27 cellular contexts compared by ENCODE assay signal in genomic region chr12:52629251-52630103, GRCh38. TPM values are rescaled to one million over a fixed set of nuclear protein-coding genes. Genes with fewer than 3 reads are reported as not detected.
A peak's percentile ranks its signal among the peaks of the same experiment; 100 is the strongest.
DNase-seq lines count a peak whose midpoint lies in the region; ATAC-seq and TF ChIP-seq lines count a peak whose summit lies in the region.
"Had no signal": no experiment of that assay in that cellular context is flagged by ENCODE, and none has a peak within 500 bp of the region (broad histone marks: within the 10 kb centered on the region; RNA-seq: fewer than 3 reads in every experiment).

No MANE protein-coding gene starts in this region.

- H3K27me3 ChIP-seq in CD4-positive, alpha-beta T cell (ENCODE audit: control insufficient read depth, insufficient read depth, low read length), result no peaks in the 10 kb centered on the region
- H3K27me3 ChIP-seq in PC-3 (ENCODE audit: low read length), result 0 out of 2 replicates have a peak, but pooled peaks cover 15% of the 10 kb centered on the region
- H3K27me3 ChIP-seq: colonic mucosa, ovary, stomach, tibial nerve had no signal

- no peaks in the 10 kb centered on the region for H3K79me2 ChIP-seq in PC-3 (ENCODE audit: low read length)

- H3K9me3 Mint-ChIP-seq in activated CD4-positive, alpha-beta T cell treated with anti-CD3 and anti-CD28 coated beads, Interleukin-2, amount 10 ng/mL, durations not matched to agents 7 days and 5 days, result peaks cover 2% of the 10 kb centered on the region
- H3K9me3 Mint-ChIP-seq in activated CD4-positive, alpha-beta T cell treated with anti-CD3 and anti-CD28 coated beads, Interleukin-2, amount 10 ng/mL, durations not matched to agents 24 days and 14 days, result no peaks in the 10 kb centered on the region
- H3K9me3 Mint-ChIP-seq in CD4-positive, alpha-beta T cell, result no peaks in the 10 kb centered on the region
- no peaks in the 10 kb centered on the region for H3K9me3 Mint-ChIP-seq in activated naive CD8-positive, alpha-beta T cell treated with anti-CD3 and anti-CD28 coated beads, Interleukin-2, amount 10 ng/mL, durations not matched to agents 7 days and 5 days
- no peaks in the 10 kb centered on the region for H3K9me3 Mint-ChIP-seq in natural killer cell
- H3K9me3 Mint-ChIP-seq: HFFc6 had no signal

- H3K27ac Mint-ChIP-seq in activated CD4-positive, alpha-beta T cell treated with anti-CD3 and anti-CD28 coated beads, Interleukin-2, amount 10 ng/mL, durations not matched to agents 7 days and 5 days, result peak overlapping the region; percentile 91
- H3K27ac Mint-ChIP-seq in activated CD4-positive, alpha-beta T cell treated with anti-CD3 and anti-CD28 coated beads, Interleukin-2, amount 10 ng/mL, durations not matched to agents 24 days and 14 days, result no peak overlapping the region
- peak overlapping the region; percentile 89 for H3K27ac Mint-ChIP-seq in CD4-positive, alpha-beta T cell
- peak overlapping the region; percentile 27 for H3K27ac Mint-ChIP-seq in activated naive CD8-positive, alpha-beta T cell treated with anti-CD3 and anti-CD28 coated beads, Interleukin-2, amount 10 ng/mL, durations not matched to agents 7 days and 5 days
- H3K27ac Mint-ChIP-seq in natural killer cell, result peak overlapping the region; percentile 84 to 85
- H3K27ac Mint-ChIP-seq: brain, HFFc6 had no signal

- H3K9ac ChIP-seq in PC-3 (ENCODE audit: low read length), result no peak overlapping the region
- H3K9ac ChIP-seq: KMS-11 had no signal

- TF ChIP-seq CTCF in CD4-positive, alpha-beta T cell (IDR thresholded peaks at IDR 0.05), result no peak
- TF ChIP-seq CTCF in natural killer cell (IDR thresholded peaks at IDR 0.05), result no peak
- no peak for TF ChIP-seq CTCF in PC-3 (conservative IDR thresholded peaks at IDR 0.05; ENCODE audit: low read depth, low read length)

- no peak overlapping the region for H3K4me3 ChIP-seq in PC-3 (ENCODE audit: low read length)
- H3K4me3 ChIP-seq: A549, colonic mucosa, ovary, stomach, tibial nerve had no signal

- POLR2A ChIA-PET in activated CD4-positive, alpha-beta T cell treated with anti-CD3 and anti-CD28 coated beads, Interleukin-2, amount 10 ng/mL, durations not matched to agents 7 days and 5 days (lab: Charles Lee), result no interaction called here
- POLR2A ChIA-PET in CD4-positive, alpha-beta T cell (lab: Charles Lee), result interaction anchor here (0.9 to 2.2 kb wide), 7 partner anchors 11 to 43 kb away, joined by 3 to 15 read pairs (median 4); partner anchors contain the start of gene KRT73
- POLR2A ChIA-PET in activated naive CD8-positive, alpha-beta T cell treated with anti-CD3 and anti-CD28 coated beads, Interleukin-2, amount 10 ng/mL, durations not matched to agents 7 days and 5 days (lab: Charles Lee), result interaction anchor here (1.1 kb wide), 1 partner anchor 18 kb away, joined by 4 read pairs; no protein-coding TSS in a partner anchor
- POLR2A ChIA-PET in PC-3 (lab: Charles Lee; ENCODE audit: unreplicated experiment), result no interaction called here

- H3K27ac ChIP-seq in CD4-positive, alpha-beta T cell (ENCODE audit: low read depth, low read length), result no peak overlapping the region
- no peak overlapping the region for H3K27ac ChIP-seq in PC-3 (ENCODE audit: low read length)
- H3K27ac ChIP-seq: A549, colonic mucosa, KMS-11, ovary, stomach, tibial nerve had no signal

- H3K27me3 Mint-ChIP-seq in activated CD4-positive, alpha-beta T cell treated with anti-CD3 and anti-CD28 coated beads, Interleukin-2, amount 10 ng/mL, durations not matched to agents 7 days and 5 days, result peaks cover 5% of the 10 kb centered on the region
- H3K27me3 Mint-ChIP-seq in activated CD4-positive, alpha-beta T cell treated with anti-CD3 and anti-CD28 coated beads, Interleukin-2, amount 10 ng/mL, durations not matched to agents 24 days and 14 days, result peaks cover 6% of the 10 kb centered on the region
- H3K27me3 Mint-ChIP-seq in CD4-positive, alpha-beta T cell, result no peaks in the 10 kb centered on the region
- peaks cover 7% of the 10 kb centered on the region for H3K27me3 Mint-ChIP-seq in activated naive CD8-positive, alpha-beta T cell treated with anti-CD3 and anti-CD28 coated beads, Interleukin-2, amount 10 ng/mL, durations not matched to agents 7 days and 5 days
- no peaks in the 10 kb centered on the region for H3K27me3 Mint-ChIP-seq in natural killer cell (ENCODE audit: low read depth in 2 of 2)

- intact Hi-C loops in activated CD4-positive, alpha-beta T cell treated with anti-CD3 and anti-CD28 coated beads, Interleukin-2, amount 10 ng/mL, durations not matched to agents 24 days and 14 days (cut with micrococcal nuclease), result no loop called here
- intact Hi-C loops in CD4-positive, alpha-beta T cell (cut with DNase I, micrococcal nuclease), result loop anchor here in 1 of 2 experiments (5.0 kb wide), 1 partner anchor 63 kb away; no protein-coding TSS in a partner anchor
- intact Hi-C loops in natural killer cell (cut with micrococcal nuclease) (loop anchor here (5.0 kb wide), 1 partner anchor 42 kb away; no protein-coding TSS in a partner anchor), PC-3 (cut with micrococcal nuclease) (no loop called here)

- peaks cover 72% of the 10 kb centered on the region for H3K4me1 Mint-ChIP-seq in activated CD4-positive, alpha-beta T cell treated with anti-CD3 and anti-CD28 coated beads, Interleukin-2, amount 10 ng/mL, durations not matched to agents 7 days and 5 days
- H3K4me1 Mint-ChIP-seq in activated CD4-positive, alpha-beta T cell treated with anti-CD3 and anti-CD28 coated beads, Interleukin-2, amount 10 ng/mL, durations not matched to agents 24 days and 14 days, result peaks cover 32% of the 10 kb centered on the region
- peaks cover 87% of the 10 kb centered on the region for H3K4me1 Mint-ChIP-seq in CD4-positive, alpha-beta T cell (ENCODE audit: low read depth)
- peaks cover 41% of the 10 kb centered on the region for H3K4me1 Mint-ChIP-seq in activated naive CD8-positive, alpha-beta T cell treated with anti-CD3 and anti-CD28 coated beads, Interleukin-2, amount 10 ng/mL, durations not matched to agents 7 days and 5 days
- H3K4me1 Mint-ChIP-seq in natural killer cell, result peaks cover 80 to 93% of the 10 kb centered on the region in 2 donors
- H3K4me1 Mint-ChIP-seq: brain had no signal

- BruUV-seq in PC-3 (replicated peaks; lab: Mats Ljungman, UMichigan), result no TSS peak

- H3K9me2 ChIP-seq in PC-3 (replicated peaks; ENCODE audit: low read length), result no peaks in the 10 kb centered on the region

- no peak overlapping the region for H3K4me2 ChIP-seq in PC-3 (ENCODE audit: low read length)
- H3K4me2 ChIP-seq: A549, KMS-11 had no signal

- H3K36me3 Mint-ChIP-seq in activated CD4-positive, alpha-beta T cell treated with anti-CD3 and anti-CD28 coated beads, Interleukin-2, amount 10 ng/mL, durations not matched to agents 7 days and 5 days (ENCODE audit: low read depth), result peaks cover 6% of the 10 kb centered on the region
- H3K36me3 Mint-ChIP-seq in activated CD4-positive, alpha-beta T cell treated with anti-CD3 and anti-CD28 coated beads, Interleukin-2, amount 10 ng/mL, durations not matched to agents 24 days and 14 days (ENCODE audit: low read depth), result no peaks in the 10 kb centered on the region
- peaks cover 10% of the 10 kb centered on the region for H3K36me3 Mint-ChIP-seq in CD4-positive, alpha-beta T cell (ENCODE audit: low read depth)
- H3K36me3 Mint-ChIP-seq in activated naive CD8-positive, alpha-beta T cell treated with anti-CD3 and anti-CD28 coated beads, Interleukin-2, amount 10 ng/mL, durations not matched to agents 7 days and 5 days, result no peaks in the 10 kb centered on the region
- H3K36me3 Mint-ChIP-seq in natural killer cell, result no peaks in the 10 kb centered on the region
- H3K36me3 Mint-ChIP-seq: brain had no signal

- no peaks in the 10 kb centered on the region for H3K9me3 ChIP-seq in CD4-positive, alpha-beta T cell (ENCODE audit: control insufficient read depth, low read length)
- H3K9me3 ChIP-seq in PC-3 (ENCODE audit: low read length), result no peaks in the 10 kb centered on the region
- H3K9me3 ChIP-seq: A549, BE2C, colonic mucosa, ovary, stomach, tibial nerve had no signal

- H3K4me3 Mint-ChIP-seq in activated CD4-positive, alpha-beta T cell treated with anti-CD3 and anti-CD28 coated beads, Interleukin-2, amount 10 ng/mL, durations not matched to agents 7 days and 5 days, result peak overlapping the region; percentile 68
- no peak overlapping the region for H3K4me3 Mint-ChIP-seq in activated CD4-positive, alpha-beta T cell treated with anti-CD3 and anti-CD28 coated beads, Interleukin-2, amount 10 ng/mL, durations not matched to agents 24 days and 14 days
- H3K4me3 Mint-ChIP-seq in CD4-positive, alpha-beta T cell, result peak overlapping the region; percentile 91
- H3K4me3 Mint-ChIP-seq in activated naive CD8-positive, alpha-beta T cell treated with anti-CD3 and anti-CD28 coated beads, Interleukin-2, amount 10 ng/mL, durations not matched to agents 7 days and 5 days, result no peak overlapping the region
- H3K4me3 Mint-ChIP-seq in natural killer cell, result peak overlapping the region; percentile 94
- H3K4me3 Mint-ChIP-seq: brain, HFFc6 had no signal

- no peak overlapping the region for H2AFZ ChIP-seq in PC-3 (ENCODE audit: low read length)

- H4K20me1 ChIP-seq in PC-3 (ENCODE audit: low read length), result no peaks in the 10 kb centered on the region

- no peaks in the 10 kb centered on the region for H3F3A ChIP-seq in PC-3 (ENCODE audit: low read length, unreplicated experiment)

- H3K4me1 ChIP-seq in PC-3 (ENCODE audit: insufficient read depth, low read length), result no peaks in the 10 kb centered on the region
- H3K4me1 ChIP-seq: BE2C, colonic mucosa, tibial nerve had no signal

- peak; percentile 54 for ATAC-seq in CD4-positive, alpha-beta T cell (ENCODE audit: poor library complexity)
- ATAC-seq in activated naive CD8-positive, alpha-beta T cell treated with anti-CD3 and anti-CD28 coated beads, Interleukin-2, amount 10 ng/mL, durations not matched to agents 7 days and 5 days (ENCODE audit: low read depth), result no peak
- peak in 1 of 3 donors; percentile 49 for ATAC-seq in natural killer cell
- no peak for ATAC-seq in PC-3
- ATAC-seq: A549, right cardiac atrium, Right ventricle myocardium inferior had no signal

- no peaks in the 10 kb centered on the region for H3K36me3 ChIP-seq in PC-3 (ENCODE audit: low read depth, low read length)
- H3K36me3 ChIP-seq: BE2C, colonic mucosa, ovary, stomach, tibial nerve had no signal

- peak; percentile 4 for DNase-seq in activated CD4-positive, alpha-beta T cell treated with anti-CD3 and anti-CD28 coated beads, Interleukin-2, amount 10 ng/mL, durations not matched to agents 7 days and 5 days
- no peak for DNase-seq in activated CD4-positive, alpha-beta T cell treated with anti-CD3 and anti-CD28 coated beads, Interleukin-2, amount 10 ng/mL, durations not matched to agents 24 days and 14 days
- no peak for DNase-seq in CD4-positive, alpha-beta T cell
- DNase-seq in activated naive CD8-positive, alpha-beta T cell treated with anti-CD3 and anti-CD28 coated beads, Interleukin-2, amount 10 ng/mL, durations not matched to agents 7 days and 5 days, result peak; percentile 26
- DNase-seq in natural killer cell (no peak), NCI-H1105 (lab: John Stamatoyannopoulos, UW) (no peak), PC-3 (no peak), occipital lobe (lab: John Stamatoyannopoulos, UW) (no peak)
- DNase-seq: BE2C, colonic mucosa, HFFc6, kidney glomerular epithelial cell, mammary epithelial cell, NCI-H187 treated with DMSO at 0.1 percent for 48 hours, ovary, right cardiac atrium, stomach, T1000 had no signal

- CTCF ChIA-PET in activated CD4-positive, alpha-beta T cell treated with anti-CD3 and anti-CD28 coated beads, Interleukin-2, amount 10 ng/mL, durations not matched to agents 7 days and 5 days (lab: Charles Lee), result no interaction called here
- CTCF ChIA-PET in CD4-positive, alpha-beta T cell (lab: Charles Lee), result no interaction called here
- CTCF ChIA-PET in PC-3 (lab: Charles Lee), result no interaction called here

RNA-seq across cellular contexts. Expression of gene KRT73, which starts 11.1 kb away (rescaled TPM):
- 1 to 10 TPM; 8.2 to 8.6 TPM for total RNA-seq in activated CD4-positive, alpha-beta T cell treated with anti-CD3 and anti-CD28 coated beads, Interleukin-2, amount 10 ng/mL, durations not matched to agents 7 days and 5 days
- total RNA-seq in activated CD4-positive, alpha-beta T cell treated with anti-CD3 and anti-CD28 coated beads, Interleukin-2, amount 10 ng/mL, durations not matched to agents 24 days and 14 days, result 0.09 TPM in 1 of 2 replicates, not detected in the other
- 10 to 100 TPM; 67.2 to 69.7 TPM for total RNA-seq in CD4-positive, alpha-beta T cell
- total RNA-seq in activated naive CD8-positive, alpha-beta T cell treated with anti-CD3 and anti-CD28 coated beads, Interleukin-2, amount 10 ng/mL, durations not matched to agents 7 days and 5 days, result under 1 TPM; 0.42 to 0.60 TPM
- total RNA-seq in natural killer cell (10 to 100 TPM; 12.4 to 92.9 (median 23.3) TPM), PC-3 (2014; rRNA removed) (not detected in 2 replicates), occipital lobe (not detected)
- total RNA-seq: colonic mucosa, Daoy, fibroblast of lung, glomerular endothelial cell, HFFc6, HT-29, mammary epithelial cell, ovary, right cardiac atrium, Right ventricle myocardium inferior, stomach, tibial nerve had no signal

RNA-seq across cellular contexts. Expression of gene KRT2, which starts 22.5 kb away (rescaled TPM):
- total RNA-seq in activated CD4-positive, alpha-beta T cell treated with anti-CD3 and anti-CD28 coated beads, Interleukin-2, amount 10 ng/mL, durations not matched to agents 7 days and 5 days, result under 1 TPM; 0.10 TPM
- total RNA-seq in activated CD4-positive, alpha-beta T cell treated with anti-CD3 and anti-CD28 coated beads, Interleukin-2, amount 10 ng/mL, durations not matched to agents 24 days and 14 days, result not detected in 2 replicates
- total RNA-seq in CD4-positive, alpha-beta T cell, result 1 to 10 TPM; 1.7 to 2.1 TPM
- total RNA-seq in activated naive CD8-positive, alpha-beta T cell treated with anti-CD3 and anti-CD28 coated beads, Interleukin-2, amount 10 ng/mL, durations not matched to agents 7 days and 5 days, result not detected
- total RNA-seq in natural killer cell (1 to 10 TPM in 1 of 3 donors, under 1 TPM in 2; 0.63 to 1.4 (median 0.66) TPM), PC-3 (2014; rRNA removed) (0.23 TPM in 1 of 2 replicates, not detected in the other), occipital lobe (not detected)
- total RNA-seq: colonic mucosa, fibroblast of lung, glomerular endothelial cell, HFFc6, HT-29, mammary epithelial cell, ovary, right cardiac atrium, Right ventricle myocardium inferior, stomach, tibial nerve had no signal

RNA-seq across cellular contexts. Expression of gene KRT72, which starts 28.2 kb away (rescaled TPM):
- total RNA-seq in activated CD4-positive, alpha-beta T cell treated with anti-CD3 and anti-CD28 coated beads, Interleukin-2, amount 10 ng/mL, durations not matched to agents 7 days and 5 days, result 10 to 100 TPM; 12.3 to 13.0 TPM
- 0.09 TPM in 1 of 2 replicates, not detected in the other for total RNA-seq in activated CD4-positive, alpha-beta T cell treated with anti-CD3 and anti-CD28 coated beads, Interleukin-2, amount 10 ng/mL, durations not matched to agents 24 days and 14 days
- 10 to 100 TPM; 82.2 to 83.4 TPM for total RNA-seq in CD4-positive, alpha-beta T cell
- total RNA-seq in activated naive CD8-positive, alpha-beta T cell treated with anti-CD3 and anti-CD28 coated beads, Interleukin-2, amount 10 ng/mL, durations not matched to agents 7 days and 5 days, result under 1 TPM; 0.65 to 0.67 TPM
- total RNA-seq in natural killer cell (100 to 1,000 TPM in 1 of 3 donors, 10 to 100 TPM in 2; 21.9 to 136 (median 38.0) TPM), PC-3 (2014; rRNA removed) (not detected in 2 replicates), occipital lobe (not detected)
- total RNA-seq: Daoy, fibroblast of lung, glomerular endothelial cell, HFFc6, HT-29, mammary epithelial cell, ovary, right cardiac atrium, Right ventricle myocardium inferior, stomach, tibial nerve had no signal

RNA-seq across cellular contexts. Expression of gene KRT1, which starts 50.7 kb away (rescaled TPM):
- total RNA-seq in activated CD4-positive, alpha-beta T cell treated with anti-CD3 and anti-CD28 coated beads, Interleukin-2, amount 10 ng/mL, durations not matched to agents 7 days and 5 days, result under 1 TPM; 0.33 to 0.60 TPM
- total RNA-seq in activated CD4-positive, alpha-beta T cell treated with anti-CD3 and anti-CD28 coated beads, Interleukin-2, amount 10 ng/mL, durations not matched to agents 24 days and 14 days, result not detected in 2 replicates
- total RNA-seq in CD4-positive, alpha-beta T cell, result 1 to 10 TPM; 3.9 to 4.0 TPM
- total RNA-seq in activated naive CD8-positive, alpha-beta T cell treated with anti-CD3 and anti-CD28 coated beads, Interleukin-2, amount 10 ng/mL, durations not matched to agents 7 days and 5 days, result not detected
- total RNA-seq in natural killer cell (1 to 10 TPM in 1 of 3 donors, under 1 TPM in 1, not detected in 1; 0.27 to 1.8 TPM), PC-3 (2014; rRNA removed) (not detected in 2 replicates), occipital lobe (0.16 TPM)
- total RNA-seq: Daoy, fibroblast of lung, glomerular endothelial cell, HFFc6, HT-29, mammary epithelial cell, ovary, right cardiac atrium, Right ventricle myocardium inferior, tibial nerve had no signal

RNA-seq across cellular contexts. Expression of gene KRT74, which starts 55.8 kb away (rescaled TPM):
- under 1 TPM; 0.15 TPM for total RNA-seq in activated CD4-positive, alpha-beta T cell treated with anti-CD3 and anti-CD28 coated beads, Interleukin-2, amount 10 ng/mL, durations not matched to agents 7 days and 5 days
- total RNA-seq in activated CD4-positive, alpha-beta T cell treated with anti-CD3 and anti-CD28 coated beads, Interleukin-2, amount 10 ng/mL, durations not matched to agents 24 days and 14 days, result not detected in 2 replicates
- under 1 TPM; 0.30 to 0.34 TPM for total RNA-seq in CD4-positive, alpha-beta T cell
- total RNA-seq in activated naive CD8-positive, alpha-beta T cell treated with anti-CD3 and anti-CD28 coated beads, Interleukin-2, amount 10 ng/mL, durations not matched to agents 7 days and 5 days, result not detected
- total RNA-seq in natural killer cell, result 1 to 10 TPM in 1 of 3 donors, under 1 TPM in 2; 0.38 to 1.2 (median 0.38) TPM
- total RNA-seq in PC-3 (2014; rRNA removed), result not detected in 2 replicates
- total RNA-seq in occipital lobe, result not detected
- total RNA-seq: colonic mucosa, Daoy, fibroblast of lung, glomerular endothelial cell, HFFc6, HT-29, mammary epithelial cell, ovary, Right ventricle myocardium inferior, stomach, tibial nerve had no signal

Comparison
In these comparisons a context has a peak if more than half of its experiments do, and no peak if none do; other contexts are left out.
1. DNase-seq: peak in activated CD4-positive, alpha-beta T cell treated with anti-CD3 and anti-CD28 coated beads, Interleukin-2, amount 10 ng/mL, durations not matched to agents 7 days and 5 days (single experiment) and activated naive CD8-positive, alpha-beta T cell treated with anti-CD3 and anti-CD28 coated beads, Interleukin-2, amount 10 ng/mL, durations not matched to agents 7 days and 5 days (single experiment); none in activated CD4-positive, alpha-beta T cell treated with anti-CD3 and anti-CD28 coated beads, Interleukin-2, amount 10 ng/mL, durations not matched to agents 24 days and 14 days (single experiment), CD4-positive, alpha-beta T cell (0 of 10), natural killer cell (single experiment), NCI-H1105 (single experiment), PC-3 (single experiment) and occipital lobe (single experiment).
2. H3K4me3 Mint-ChIP-seq: peak in activated CD4-positive, alpha-beta T cell treated with anti-CD3 and anti-CD28 coated beads, Interleukin-2, amount 10 ng/mL, durations not matched to agents 7 days and 5 days (single experiment), CD4-positive, alpha-beta T cell (single experiment) and natural killer cell (single experiment); none in activated CD4-positive, alpha-beta T cell treated with anti-CD3 and anti-CD28 coated beads, Interleukin-2, amount 10 ng/mL, durations not matched to agents 24 days and 14 days (single experiment) and activated naive CD8-positive, alpha-beta T cell treated with anti-CD3 and anti-CD28 coated beads, Interleukin-2, amount 10 ng/mL, durations not matched to agents 7 days and 5 days (single experiment).
3. RNA of gene KRT72, which starts 28.2 kb away (total RNA-seq): 82.2 to 83.4 TPM in CD4-positive, alpha-beta T cell, 21.9 to 136 TPM in natural killer cell and 12.3 to 13.0 TPM in activated CD4-positive, alpha-beta T cell treated with anti-CD3 and anti-CD28 coated beads, Interleukin-2, amount 10 ng/mL, durations not matched to agents 7 days and 5 days; 0.65 to 0.67 TPM in activated naive CD8-positive, alpha-beta T cell treated with anti-CD3 and anti-CD28 coated beads, Interleukin-2, amount 10 ng/mL, durations not matched to agents 7 days and 5 days, 0.09 TPM in activated CD4-positive, alpha-beta T cell treated with anti-CD3 and anti-CD28 coated beads, Interleukin-2, amount 10 ng/mL, durations not matched to agents 24 days and 14 days, not detected in PC-3 and not detected in occipital lobe (single experiment); every median in the first group is over 4 times any median in the second.
4. POLR2A ChIA-PET loops: an anchor here in CD4-positive, alpha-beta T cell (0.9 to 2.2 kb wide) and activated naive CD8-positive, alpha-beta T cell treated with anti-CD3 and anti-CD28 coated beads, Interleukin-2, amount 10 ng/mL, durations not matched to agents 7 days and 5 days (1.1 kb wide); none called in activated CD4-positive, alpha-beta T cell treated with anti-CD3 and anti-CD28 coated beads, Interleukin-2, amount 10 ng/mL, durations not matched to agents 7 days and 5 days and PC-3.